In the genomic region with DNA sequence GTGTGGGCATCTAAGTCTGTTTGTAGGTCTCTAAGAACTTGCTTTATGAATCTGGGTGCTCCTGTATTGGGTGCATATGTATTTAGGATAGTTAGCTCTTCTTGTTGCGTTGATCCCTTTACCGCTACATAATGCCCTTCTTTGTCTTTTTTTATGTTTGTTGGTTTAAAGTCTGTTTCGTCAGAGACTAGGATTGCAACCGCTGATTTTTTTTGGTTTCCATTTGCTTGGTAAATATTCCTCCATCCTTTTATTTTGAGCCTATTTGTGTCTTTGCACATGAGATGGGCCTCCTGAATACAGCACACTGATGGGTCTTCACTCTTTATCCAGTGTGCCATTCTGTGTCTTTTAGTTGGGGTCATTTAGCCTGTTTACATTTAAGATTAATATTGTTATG, we compare ENCODE assay signal across 1 cellular context.
TF ChIP-seq lines count a peak whose summit lies in the region.
"Not testable (repeated sequence)": the region's sequence is repeated elsewhere in the genome, so short reads cannot be mapped to it uniquely, and the experiment has no call there.

No MANE protein-coding gene starts in this region.

TF ChIP-seq in HepG2, 621 proteins besides CTCF, POLR2A, EP300 and RAD21 (continued from another document):
- not testable (repeated sequence) for TF ChIP-seq SOX6 (IDR thresholded peaks at IDR 0.05); CREM (CRISPR knock-in tag; IDR thresholded peaks at IDR 0.05); SOX13 (IDR thresholded peaks at IDR 0.05)
- TF ChIP-seq SOX6 (CRISPR knock-in tag; IDR thresholded peaks at IDR 0.05), result peak; percentile 68; the same call in 1 of the 2 replicates
- TF ChIP-seq CEBPG (CRISPR knock-in tag; IDR thresholded peaks at IDR 0.05), result peak; percentile 50
- peak; percentile 39; the same call in 1 of the 2 replicates for TF ChIP-seq CREM (IDR thresholded peaks at IDR 0.05)
- peak in 1 of 2 experiments; percentile 54; a peak in 1 of 4 replicates for TF ChIP-seq SOX13 (CRISPR knock-in tag; conservative IDR thresholded peaks at IDR 0.05 in 1 of 2, IDR thresholded peaks at IDR 0.05 in 1 of 2)
